Comparison of ENCODE assay signal across 9 cellular contexts in the genomic region with DNA sequence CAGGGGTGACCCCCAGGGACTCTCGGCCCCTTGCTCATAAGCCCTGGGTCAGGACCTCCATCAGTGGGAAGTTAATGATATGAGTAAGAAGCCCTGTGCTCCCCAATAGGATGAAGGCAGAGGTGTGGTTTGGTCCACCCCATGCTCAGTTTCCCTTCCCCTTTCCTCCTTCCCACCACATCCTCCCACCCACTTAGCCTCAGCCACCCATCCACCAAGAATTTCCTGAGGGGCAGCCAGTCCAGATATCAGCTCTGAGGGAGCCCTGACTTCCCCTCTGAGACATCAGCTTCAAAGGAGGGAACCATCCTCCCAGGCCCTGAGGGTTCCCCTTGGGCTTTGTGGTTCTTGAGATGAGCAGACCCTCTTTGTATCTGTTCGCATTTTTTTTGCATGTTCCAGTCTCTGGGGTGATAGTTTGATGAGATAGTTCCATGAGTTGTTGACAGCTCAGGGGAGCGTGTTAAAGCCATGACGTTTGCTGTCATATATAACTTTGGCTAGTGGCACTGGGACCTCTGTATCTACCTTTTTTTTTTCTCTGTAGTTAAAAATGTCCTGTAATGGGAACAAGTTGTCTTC.
DNase-seq lines count a peak whose midpoint lies in the region; ATAC-seq, FAIRE-seq and TF ChIP-seq lines count a peak whose summit lies in the region.
"Had no signal": no experiment of that assay in that cellular context is flagged by ENCODE, and none has a peak within 500 bp of the region (broad histone marks: within the 10 kb centered on the region; RNA-seq: fewer than 3 reads in every experiment).

No MANE protein-coding gene starts in this region.

- no peaks in the 10 kb centered on the region for H3K27me3 ChIP-seq in upper lobe of right lung
- H3K27me3 ChIP-seq: ovary had no signal

- H3K4me1 ChIP-seq in upper lobe of right lung, result peaks cover 12% of the 10 kb centered on the region

- intact Hi-C loops in upper lobe of right lung (cut with DNase I), result no loop called here

- peaks cover 33% of the 10 kb centered on the region for H3K36me3 ChIP-seq in upper lobe of right lung
- H3K36me3 ChIP-seq: ovary had no signal

- H3K9me3 Mint-ChIP-seq in activated naive CD4-positive, alpha-beta T cell treated with anti-CD3 and anti-CD28 coated beads, Interleukin-2, amount 50 U/mL, for 72 hours, result no peaks in the 10 kb centered on the region

- H3K27ac Mint-ChIP-seq in activated naive CD4-positive, alpha-beta T cell treated with anti-CD3 and anti-CD28 coated beads, Interleukin-2, amount 50 U/mL, for 72 hours, result peak overlapping the region in 1 of 2 donors; percentile 73

- FAIRE-seq in D721Med (lab: Jason Lieb, UNC), result no peak

- ATAC-seq in GM18498 (IDR thresholded peaks at IDR 0.05; ENCODE audit: unreplicated experiment), result peak; percentile 80
- peak; percentile 73 for ATAC-seq in GM21381 (IDR thresholded peaks at IDR 0.05; ENCODE audit: unreplicated experiment)
- ATAC-seq in HG03565 (IDR thresholded peaks at IDR 0.05; ENCODE audit: unreplicated experiment), result peak; percentile 75
- ATAC-seq in activated naive CD4-positive, alpha-beta T cell treated with anti-CD3 and anti-CD28 coated beads, Interleukin-2, amount 50 U/mL, for 72 hours, result peak; percentile 90 to 94
- ATAC-seq in upper lobe of right lung, result peak; percentile 83

- H3K4me3 ChIP-seq in upper lobe of right lung, result no peak overlapping the region
- H3K4me3 ChIP-seq: ovary had no signal

- DNase-seq in activated naive CD4-positive, alpha-beta T cell treated with anti-CD3 and anti-CD28 coated beads, Interleukin-2, amount 50 U/mL, for 72 hours (ENCODE audit: low spot score in 2 of 2), result peak; percentile 66 to 93
- DNase-seq in upper lobe of right lung, result peak; percentile 60
- DNase-seq in glomerular visceral epithelial cell (ENCODE audit: extremely low spot score), result no peak
- DNase-seq in D721Med (ENCODE audit: insufficient read length, low spot score), result no peak
- no peak for DNase-seq in COR-L47 (lab: John Stamatoyannopoulos, UW)

- peaks cover 20 to 25% of the 10 kb centered on the region in 2 donors for H3K36me3 Mint-ChIP-seq in activated naive CD4-positive, alpha-beta T cell treated with anti-CD3 and anti-CD28 coated beads, Interleukin-2, amount 50 U/mL, for 72 hours

- H3K27ac ChIP-seq in upper lobe of right lung, result no peak overlapping the region
- H3K27ac ChIP-seq: ovary had no signal

- TF ChIP-seq CTCF in upper lobe of right lung (IDR thresholded peaks at IDR 0.05) (no peak), D721Med (IDR thresholded peaks at IDR 0.05; ENCODE audit: insufficient read depth, missing control alignments) (no peak)

- H3K9me3 ChIP-seq in upper lobe of right lung, result no peaks in the 10 kb centered on the region
- H3K9me3 ChIP-seq: ovary had no signal

Comparison
In these comparisons a context has a peak if more than half of its experiments do, and no peak if none do; other contexts are left out.
1. DNase-seq: peak in activated naive CD4-positive, alpha-beta T cell treated with anti-CD3 and anti-CD28 coated beads, Interleukin-2, amount 50 U/mL, for 72 hours (2 of 2) and upper lobe of right lung (single experiment); none in glomerular visceral epithelial cell (single experiment), D721Med (single experiment) and COR-L47 (single experiment).
2. Peak in every context shown above with its lines, with median percentiles within 50 percentile points of each other: ATAC-seq.